In genomic region chr4:144288011-144288903, GRCh38 we compare ENCODE assay signal across 10 cellular contexts.
DNase-seq lines count a peak whose midpoint lies in the region; ATAC-seq, FAIRE-seq and TF ChIP-seq lines count a peak whose summit lies in the region.
"Had no signal": no experiment of that assay in that cellular context is flagged by ENCODE, and none has a peak within 500 bp of the region (broad histone marks: within the 10 kb centered on the region; RNA-seq: fewer than 3 reads in every experiment).

No MANE protein-coding gene starts in this region.

- H3K4me3 Mint-ChIP-seq in stimulated activated naive CD8-positive, alpha-beta T cell treated with anti-CD3 and anti-CD28 coated beads, Interleukin-15, amount 100 ng/mL, for 72 hours = no peak overlapping the region

- no peaks in the 10 kb centered on the region for H3K27me3 Mint-ChIP-seq in stimulated activated naive CD8-positive, alpha-beta T cell treated with anti-CD3 and anti-CD28 coated beads, Interleukin-15, amount 100 ng/mL, for 72 hours

- peak; percentile 65 for ATAC-seq in stimulated activated naive CD8-positive, alpha-beta T cell treated with anti-CD3 and anti-CD28 coated beads, Interleukin-15, Interleukin-2, amounts not matched to agents 100 U/mL and 50 U/mL, for 24 hours
- ATAC-seq in stimulated activated naive CD8-positive, alpha-beta T cell treated with anti-CD3 and anti-CD28 coated beads, Interleukin-15, amount 100 ng/mL, for 72 hours = no peak
- ATAC-seq in HG02759 (IDR thresholded peaks at IDR 0.05; ENCODE audit: unreplicated experiment) (peak; percentile 94), HG03575 (IDR thresholded peaks at IDR 0.05; ENCODE audit: extremely low read depth, insufficient number of reproducible peaks, low FRiP score, unreplicated experiment) (peak; percentile 86)

- H3K9me3 ChIP-seq in Peyer's patch = no peaks in the 10 kb centered on the region

- TF ChIP-seq POLR2A in H54 (IDR thresholded peaks at IDR 0.05; ENCODE audit: low read depth, low read length) (no peak), Peyer's patch (IDR thresholded peaks at IDR 0.05) (no peak)

- H3K4me1 ChIP-seq in Peyer's patch = no peaks in the 10 kb centered on the region

- H3K4me1 Mint-ChIP-seq in stimulated activated naive CD8-positive, alpha-beta T cell treated with anti-CD3 and anti-CD28 coated beads, Interleukin-15, amount 100 ng/mL, for 72 hours = no peaks in the 10 kb centered on the region

- H3K9me3 Mint-ChIP-seq in stimulated activated naive CD8-positive, alpha-beta T cell treated with anti-CD3 and anti-CD28 coated beads, Interleukin-15, amount 100 ng/mL, for 72 hours = no peaks in the 10 kb centered on the region

- no peak overlapping the region for H3K27ac ChIP-seq in Peyer's patch

- no peak for FAIRE-seq in H54 (lab: Jason Lieb, UNC)

- no peaks in the 10 kb centered on the region for H3K27me3 ChIP-seq in Peyer's patch

- DNase-seq in stimulated activated naive CD8-positive, alpha-beta T cell treated with anti-CD3 and anti-CD28 coated beads, Interleukin-15, Interleukin-2, amounts not matched to agents 100 U/mL and 50 U/mL, for 24 hours = no peak
- no peak for DNase-seq in stimulated activated naive CD8-positive, alpha-beta T cell treated with anti-CD3 and anti-CD28 coated beads, Interleukin-15, amount 100 ng/mL, for 72 hours
- DNase-seq in H54 (ENCODE audit: insufficient read length, low spot score) = no peak
- DNase-seq in Peyer's patch = no peak
- DNase-seq in NCI-H748 treated with DMSO at 0.1 percent for 48 hours (lab: John Stamatoyannopoulos, UW) = no peak
- DNase-seq in GM20000 (ENCODE audit: low spot score) = no peak
- DNase-seq: hippocampal formation; stimulated activated naive CD4-positive, alpha-beta T cell treated with Interleukin-2 at 50 U/mL for 16 hours had no signal

- no peak overlapping the region for H3K4me3 ChIP-seq in Peyer's patch

- TF ChIP-seq CTCF in Peyer's patch (IDR thresholded peaks at IDR 0.05) = no peak
- TF ChIP-seq CTCF in GM20000 (IDR thresholded peaks at IDR 0.05; ENCODE audit: extremely low read depth, missing control alignments) = no peak

- no peaks in the 10 kb centered on the region for H3K36me3 ChIP-seq in Peyer's patch

- no peak overlapping the region for H3K27ac Mint-ChIP-seq in stimulated activated naive CD8-positive, alpha-beta T cell treated with anti-CD3 and anti-CD28 coated beads, Interleukin-15, amount 100 ng/mL, for 72 hours
